8 cellular contexts compared by ENCODE assay signal in genomic region chr3:49805884-49806701, GRCh38. TPM values are rescaled to one million over a fixed set of nuclear protein-coding genes. Genes with fewer than 3 reads are reported as not detected.
DNase-seq lines count a peak whose midpoint lies in the region; ATAC-seq and TF ChIP-seq lines count a peak whose summit lies in the region.

No MANE protein-coding gene starts in this region.

- H3K4me3 Mint-ChIP-seq in mesothelial cell of epicardium (peak overlapping the region; percentile 52), HFFc6 (no peak overlapping the region)

- H3K9me3 Mint-ChIP-seq in mesothelial cell of epicardium (no peaks in the 10 kb centered on the region), HFFc6 (no peaks in the 10 kb centered on the region)

- peaks cover 54% of the 10 kb centered on the region for H3K4me1 Mint-ChIP-seq in mesothelial cell of epicardium
- peaks cover 27% of the 10 kb centered on the region for H3K4me1 Mint-ChIP-seq in HFFc6 (ENCODE audit: low read depth)

- TF ChIP-seq CTCF in cardiac fibroblast (IDR thresholded peaks at IDR 0.05; ENCODE audit: low read depth, low read length) (no peak), mesothelial cell of epicardium (IDR thresholded peaks at IDR 0.05; ENCODE audit: unreplicated experiment) (no peak), HFFc6 (IDR thresholded peaks at IDR 0.05) (no peak)

- H3K27me3 Mint-ChIP-seq in mesothelial cell of epicardium (ENCODE audit: low read depth) (peaks cover 25% of the 10 kb centered on the region), HFFc6 (ENCODE audit: insufficient read depth) (no peaks in the 10 kb centered on the region; the same call in none of the 2 replicates)

- peak overlapping the region; percentile 8 to 22 for H3K4me3 ChIP-seq in cardiac fibroblast (replicated peaks in 1 of 2; ENCODE audit: low read depth in 2 of 2, low read length in 2 of 2)

- ATAC-seq in GM21717 (IDR thresholded peaks at IDR 0.05; ENCODE audit: unreplicated experiment): no peak
- ATAC-seq in HG02840 (IDR thresholded peaks at IDR 0.05; ENCODE audit: low FRiP score, unreplicated experiment): no peak

- H3K36me3 Mint-ChIP-seq in mesothelial cell of epicardium (peaks cover 2% of the 10 kb centered on the region), HFFc6 (ENCODE audit: low read depth) (no peaks in the 10 kb centered on the region)

- peak; percentile 10 for DNase-seq in stimulated activated CD4-positive, alpha-beta T cell treated with anti-CD3 and anti-CD28 coated beads, Interleukin-4, amount 100 ng/mL, for 1 hour
- no peak for DNase-seq in stimulated activated CD4-positive, alpha-beta T cell treated with anti-CD3 and anti-CD28 coated beads, Interleukin-12 subunit alpha, Interleukin-12 subunit beta, amount 100 ng/mL, for 4 hours
- peak; percentile 21 to 92 for DNase-seq in cardiac fibroblast (ENCODE audit: low read depth in 2 of 2)
- peak; percentile 55 to 65 for DNase-seq in mesothelial cell of epicardium (ENCODE audit: low spot score in 2 of 2, unreplicated experiment in 2 of 2)
- no peak for DNase-seq in HFFc6
- no peak for DNase-seq in cerebellar nuclear complex (lab: John Stamatoyannopoulos, UW)

- H3K27ac Mint-ChIP-seq in mesothelial cell of epicardium: peak overlapping the region; percentile 98
- H3K27ac Mint-ChIP-seq in HFFc6: no peak overlapping the region

RNA-seq across cellular contexts. Expression of gene INKA1, which starts 3.0 kb away (rescaled TPM):
- total RNA-seq in mesothelial cell of epicardium: 7.7 to 9.4 TPM (median 8.4 TPM) in 3 replicates
- 1 to 10 TPM; 3.2 to 4.3 (median 3.6) TPM for total RNA-seq in HFFc6 (2021; fragmentation: NEBNext Ultra II Directional; extraction: Animal tissue kit (Norgen Biotek cat#: 25700))

RNA-seq across cellular contexts. Expression of gene CDHR4, which starts 6.4 kb away (rescaled TPM):
- total RNA-seq in mesothelial cell of epicardium: 0.27 to 0.42 TPM in 2 of 3 replicates, not detected in the other
- total RNA-seq in HFFc6 (2021; fragmentation: NEBNext Ultra II Directional; extraction: Animal tissue kit (Norgen Biotek cat#: 25700)): under 1 TPM in 2 of 6 experiments, not detected in 4; 0.17 to 0.18 TPM

RNA-seq across cellular contexts. Expression of gene UBA7, which starts 7.7 kb away (rescaled TPM):
- 133 to 144 TPM (median 139 TPM) in 3 replicates for total RNA-seq in mesothelial cell of epicardium
- total RNA-seq in HFFc6 (2021; fragmentation: NEBNext Ultra II Directional; extraction: Animal tissue kit (Norgen Biotek cat#: 25700)): 10 to 100 TPM; 11.9 to 32.6 (median 28.3) TPM

RNA-seq across cellular contexts. Expression of gene IP6K1, which starts 19.8 kb away (rescaled TPM):
- total RNA-seq in mesothelial cell of epicardium: 41.7 to 46.4 TPM (median 46.4 TPM) in 3 replicates
- total RNA-seq in HFFc6 (2021; fragmentation: NEBNext Ultra II Directional; extraction: Animal tissue kit (Norgen Biotek cat#: 25700)): 10 to 100 TPM; 29.8 to 43.7 (median 38.4) TPM

RNA-seq across cellular contexts. Expression of gene TRAIP, which starts 50.3 kb away (rescaled TPM):
- 10.4 to 15.0 TPM (median 10.6 TPM) in 3 replicates for total RNA-seq in mesothelial cell of epicardium
- 1 to 10 TPM; 3.4 to 7.5 (median 6.3) TPM for total RNA-seq in HFFc6 (2021; fragmentation: NEBNext Ultra II Directional; extraction: Animal tissue kit (Norgen Biotek cat#: 25700))

Comparison
In these comparisons a context has a peak if more than half of its experiments do, and no peak if none do; other contexts are left out.
1. DNase-seq: peak in stimulated activated CD4-positive, alpha-beta T cell treated with anti-CD3 and anti-CD28 coated beads, Interleukin-4, amount 100 ng/mL, for 1 hour (single experiment), cardiac fibroblast (2 of 2) and mesothelial cell of epicardium (2 of 2); none in stimulated activated CD4-positive, alpha-beta T cell treated with anti-CD3 and anti-CD28 coated beads, Interleukin-12 subunit alpha, Interleukin-12 subunit beta, amount 100 ng/mL, for 4 hours (single experiment), HFFc6 (single experiment) and cerebellar nuclear complex (0 of 2).